ENCODE assay signal across 9 cellular contexts in the genomic region with DNA sequence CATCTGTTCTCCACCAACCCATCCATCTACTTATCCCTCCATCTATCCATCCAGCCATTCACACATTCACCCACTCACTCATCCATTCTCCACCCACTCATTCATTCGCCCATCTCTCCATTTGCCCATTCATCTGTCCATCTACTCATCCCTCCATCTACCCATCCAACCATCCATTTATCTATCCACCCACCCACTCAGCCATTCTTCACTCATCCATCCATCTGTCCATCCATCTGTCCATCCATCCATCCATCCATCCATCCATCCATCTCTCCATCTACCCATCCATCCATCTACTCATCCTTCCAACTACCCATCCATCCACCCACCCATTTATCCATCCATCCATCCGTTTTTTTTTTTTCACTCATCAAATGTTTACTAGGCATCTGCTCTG. TPM values are rescaled to one million over a fixed set of nuclear protein-coding genes. Genes with fewer than 3 reads are reported as not detected.
"Had no signal": no experiment of that assay in that cellular context is flagged by ENCODE, and none has a peak within 500 bp of the region (broad histone marks: within the 10 kb centered on the region; RNA-seq: fewer than 3 reads in every experiment).

No MANE protein-coding gene starts in this region.

- H2AFZ ChIP-seq: GM23248 had no signal

- H3K9ac ChIP-seq: GM23248 had no signal

- H3K9me3 ChIP-seq: HAP-1 had no signal

- H3K36me3 ChIP-seq: HAP-1 had no signal

- H3K4me1 ChIP-seq: HAP-1 had no signal

- H3K27ac ChIP-seq: GM23248, HL-60 had no signal

- DNase-seq: GM23248, GOT3, H7, HFFc6, KG1 had no signal

- H3K4me3 ChIP-seq: GM23248, HAP-1 had no signal

RNA-seq across cellular contexts. Expression of a gene that starts 13.9 kb away (rescaled TPM):
- total RNA-seq: GM23248, H7, HFFc6, HT1080 had no signal
- polyA plus RNA-seq: GM23248, IgD-negative memory B cell had no signal
